8 cellular contexts compared by ENCODE assay signal in the genomic region with DNA sequence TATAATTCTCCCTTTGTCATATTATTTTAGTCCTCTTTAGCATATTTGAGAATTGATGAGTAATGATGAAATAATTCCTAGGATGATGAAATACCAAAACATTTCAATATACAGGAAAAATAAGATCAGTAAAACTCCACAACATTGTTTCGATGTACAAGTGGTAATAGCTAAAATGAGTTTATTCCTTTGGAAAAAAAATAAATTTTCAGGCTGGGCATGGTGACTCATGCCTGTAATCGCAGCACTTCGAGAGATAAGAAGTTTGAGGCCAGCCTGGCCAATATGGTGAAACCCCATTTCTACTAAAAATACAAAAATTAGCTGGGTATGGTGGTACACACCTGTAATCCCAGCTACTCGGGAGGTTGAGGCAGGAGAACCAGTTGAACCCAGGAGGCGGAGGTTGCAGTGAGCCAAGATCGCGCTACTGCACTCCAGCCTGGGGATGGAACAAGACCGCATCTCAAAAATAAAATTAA. TPM values are rescaled to one million over a fixed set of nuclear protein-coding genes. Genes with fewer than 3 reads are reported as not detected.
DNase-seq lines count a peak whose midpoint lies in the region; ATAC-seq and TF ChIP-seq lines count a peak whose summit lies in the region.
"Not testable (repeated sequence)": the region's sequence is repeated elsewhere in the genome, so short reads cannot be mapped to it uniquely, and the experiment has no call there.

No MANE protein-coding gene starts in this region.

- peaks cover 54% of the 10 kb centered on the region for H3K4me1 Mint-ChIP-seq in activated CD8-positive, alpha-beta T cell treated with anti-CD3 and anti-CD28 coated beads for 36 hours (ENCODE audit: low read depth)

- not testable (repeated sequence) for H3K9me3 ChIP-seq in HEK293 (ENCODE audit: control insufficient read depth, insufficient read depth, low read depth, low read length); RWPE2 (ENCODE audit: severe bottlenecking); smooth muscle cell (replicated peaks; ENCODE audit: low read depth)

- not testable (repeated sequence) for H3K9ac ChIP-seq in smooth muscle cell (ENCODE audit: low read depth)

- H3K79me2 ChIP-seq in ACC112 (ENCODE audit: control insufficient read depth, insufficient read depth, low read length, unreplicated experiment) = peaks cover 76% of the 10 kb centered on the region
- H3K79me2 ChIP-seq in smooth muscle cell (ENCODE audit: low read depth) = peaks cover 99% of the 10 kb centered on the region

- H3K27me3 Mint-ChIP-seq in activated CD8-positive, alpha-beta T cell treated with anti-CD3 and anti-CD28 coated beads for 36 hours = not testable (repeated sequence)

- intact Hi-C loops in activated CD8-positive, alpha-beta T cell treated with anti-CD3 and anti-CD28 coated beads for 36 hours (cut with micrococcal nuclease) = not testable (repeated sequence)

- TF ChIP-seq CTCF in HEK293 (tag by site-specific recombination; IDR thresholded peaks at IDR 0.05); RWPE2 (IDR thresholded peaks at IDR 0.05; ENCODE audit: poor library complexity, severe bottlenecking); activated CD8-positive, alpha-beta T cell treated with anti-CD3 and anti-CD28 coated beads for 36 hours (IDR thresholded peaks at IDR 0.05); astrocyte of the spinal cord (IDR thresholded peaks at IDR 0.05; ENCODE audit: low read depth, low read length); epithelial cell of esophagus (IDR thresholded peaks at IDR 0.05; ENCODE audit: insufficient read depth, low read depth, low read length, missing control alignments); foreskin keratinocyte (conservative IDR thresholded peaks at IDR 0.05); smooth muscle cell (IDR thresholded peaks at IDR 0.05; ENCODE audit: borderline replicate concordance, insufficient read depth, poor library complexity, severe bottlenecking): not testable (repeated sequence)

- H3K4me3 ChIP-seq in ACC112 (ENCODE audit: low read depth, low read length); HEK293 (ENCODE audit: low read depth, low read length); RWPE2 (ENCODE audit: severe bottlenecking); astrocyte of the spinal cord (ENCODE audit: low read depth, low read length); epithelial cell of esophagus (ENCODE audit: low read length); smooth muscle cell: not testable (repeated sequence)

- peak overlapping the region; percentile 69 for H3K27ac Mint-ChIP-seq in activated CD8-positive, alpha-beta T cell treated with anti-CD3 and anti-CD28 coated beads for 36 hours

- CTCF ChIA-PET in HEK293 (lab: Yijun Ruan, JAX) = interaction anchor here (0.6 kb wide), 1 partner anchor 9 kb away, joined by 3 read pairs; no protein-coding TSS in a partner anchor
- CTCF ChIA-PET in activated CD8-positive, alpha-beta T cell treated with anti-CD3 and anti-CD28 coated beads for 36 hours (lab: Charles Lee) = interaction anchor here (1.1 kb wide), 1 partner anchor 31 kb away, joined by 3 read pairs; no protein-coding TSS in a partner anchor

- peaks cover 100% of the 10 kb centered on the region for H4K20me1 ChIP-seq in smooth muscle cell (ENCODE audit: low read depth)

- H2AFZ ChIP-seq in ACC112 (ENCODE audit: low read length, unreplicated experiment); smooth muscle cell (ENCODE audit: low read depth): not testable (repeated sequence)

- H3K9me3 Mint-ChIP-seq in activated CD8-positive, alpha-beta T cell treated with anti-CD3 and anti-CD28 coated beads for 36 hours = not testable (repeated sequence)

- H3K27ac ChIP-seq in ACC112 (ENCODE audit: low read depth, low read length) = peak overlapping the region; percentile 46
- not testable (repeated sequence) for H3K27ac ChIP-seq in HEK293 (ENCODE audit: extremely low read depth, low read depth, low read length)
- H3K27ac ChIP-seq in RWPE2 (ENCODE audit: poor library complexity, severe bottlenecking) = peak overlapping the region; percentile 65
- peak overlapping the region; percentile 13 for H3K27ac ChIP-seq in foreskin keratinocyte
- peak overlapping the region; percentile 11 for H3K27ac ChIP-seq in smooth muscle cell (ENCODE audit: low read depth)

- peak; percentile 66 for ATAC-seq in RWPE2 (ENCODE audit: low read depth)
- ATAC-seq in activated CD8-positive, alpha-beta T cell treated with anti-CD3 and anti-CD28 coated beads for 36 hours; foreskin keratinocyte: not testable (repeated sequence)

- H3K4me3 Mint-ChIP-seq in activated CD8-positive, alpha-beta T cell treated with anti-CD3 and anti-CD28 coated beads for 36 hours = not testable (repeated sequence)

- H3F3A ChIP-seq in smooth muscle cell (ENCODE audit: low read depth) = not testable (repeated sequence)

- not testable (repeated sequence) for H3K4me2 ChIP-seq in smooth muscle cell

- not testable (repeated sequence) for DNase-seq in RWPE2 (ENCODE audit: low spot score); activated CD8-positive, alpha-beta T cell treated with anti-CD3 and anti-CD28 coated beads for 36 hours; smooth muscle cell (lab: John Stamatoyannopoulos, UW; ENCODE audit: unreplicated experiment)
- DNase-seq in astrocyte of the spinal cord (ENCODE audit: low read depth, low spot score) = peak; percentile 41
- peak; percentile 51 for DNase-seq in epithelial cell of esophagus (ENCODE audit: low read depth)
- peak in 1 of 2 donors; percentile 50 for DNase-seq in foreskin keratinocyte

- H3K27me3 ChIP-seq in ACC112 (ENCODE audit: insufficient read depth, low read length); RWPE2 (ENCODE audit: insufficient read depth, poor library complexity, severe bottlenecking); foreskin keratinocyte; smooth muscle cell (ENCODE audit: low read depth): not testable (repeated sequence)

- 67% methylated on average over 8 of the region's 8 CpGs for WGBS in smooth muscle cell (ENCODE audit: low lambda C conversion rate)

- peaks cover 15% of the 10 kb centered on the region for H3K4me1 ChIP-seq in ACC112 (ENCODE audit: control insufficient read depth, insufficient read depth, low read length, unreplicated experiment)
- H3K4me1 ChIP-seq in HEK293 (ENCODE audit: control insufficient read depth, insufficient read depth, low read length) = peaks cover 15% of the 10 kb centered on the region
- peaks cover 19% of the 10 kb centered on the region for H3K4me1 ChIP-seq in RWPE2 (ENCODE audit: insufficient read depth, poor library complexity, severe bottlenecking)
- H3K4me1 ChIP-seq in foreskin keratinocyte; smooth muscle cell (ENCODE audit: low read depth): not testable (repeated sequence)

- not testable (repeated sequence) for H3K36me3 ChIP-seq in ACC112 (ENCODE audit: insufficient read depth, low read length); smooth muscle cell (ENCODE audit: low read depth)
- peaks cover 10 to 19% of the 10 kb centered on the region in 2 experiments; a peak in 2 of 3 replicates for H3K36me3 ChIP-seq in HEK293 (ENCODE audit: control insufficient read depth in 2 of 2, insufficient read depth in 1 of 2, low read length in 2 of 2)
- H3K36me3 ChIP-seq in RWPE2 (ENCODE audit: low read depth) = peaks cover 40% of the 10 kb centered on the region

- H3K36me3 Mint-ChIP-seq in activated CD8-positive, alpha-beta T cell treated with anti-CD3 and anti-CD28 coated beads for 36 hours (ENCODE audit: low read depth) = peaks cover 41% of the 10 kb centered on the region

- POLR2A ChIA-PET in HEK293 (lab: Yijun Ruan, JAX) = interaction anchor here (0.8 kb wide), 1 partner anchor 10 kb away, joined by 3 read pairs; no protein-coding TSS in a partner anchor
- POLR2A ChIA-PET in activated CD8-positive, alpha-beta T cell treated with anti-CD3 and anti-CD28 coated beads for 36 hours (lab: Charles Lee) = interaction anchor here (0.7 to 1.8 kb wide), 5 partner anchors 10 to 135 kb away, joined by 3 to 5 read pairs (median 4); a partner anchor contains a TSS

- in situ Hi-C loops in astrocyte of the spinal cord (cut with HindIII; ENCODE audit: low sequenced_read_pairs) = not testable (repeated sequence)

TF ChIP-seq in HEK293, 187 proteins besides CTCF, POLR2A, EP300 and RAD21 (continues in another document):
- TF ChIP-seq ZEB2 (tag by site-specific recombination; IDR thresholded peaks at IDR 0.05) (0 out of 2 replicates have a peak, but pooled peaks have one; percentile 34), ZNF335 (tag by site-specific recombination; conservative IDR thresholded peaks at IDR 0.05) (peak; percentile 38; the same call in 1 of the 2 replicates), ZXDB (tag by site-specific recombination; IDR thresholded peaks at IDR 0.05) (peak; percentile 13; the same call in 1 of the 2 replicates), ZNF600 (tag by site-specific recombination; IDR thresholded peaks at IDR 0.05) (0 out of 2 replicates have a peak, but pooled peaks have one; percentile 32)
- TF ChIP-seq, protein P1, sequence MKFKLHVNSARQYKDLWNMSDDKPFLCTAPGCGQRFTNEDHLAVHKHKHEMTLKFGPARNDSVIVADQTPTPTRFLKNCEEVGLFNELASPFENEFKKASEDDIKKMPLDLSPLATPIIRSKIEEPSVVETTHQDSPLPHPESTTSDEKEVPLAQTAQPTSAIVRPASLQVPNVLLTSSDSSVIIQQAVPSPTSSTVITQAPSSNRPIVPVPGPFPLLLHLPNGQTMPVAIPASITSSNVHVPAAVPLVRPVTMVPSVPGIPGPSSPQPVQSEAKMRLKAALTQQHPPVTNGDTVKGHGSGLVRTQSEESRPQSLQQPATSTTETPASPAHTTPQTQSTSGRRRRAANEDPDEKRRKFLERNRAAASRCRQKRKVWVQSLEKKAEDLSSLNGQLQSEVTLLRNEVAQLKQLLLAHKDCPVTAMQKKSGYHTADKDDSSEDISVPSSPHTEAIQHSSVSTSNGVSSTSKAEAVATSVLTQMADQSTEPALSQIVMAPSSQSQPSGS (tag by site-specific recombination; IDR thresholded peaks at IDR 0.05; ENCODE audit: low read depth) = peak; percentile 74; the same call in 1 of the 2 replicates

RNA-seq across cellular contexts. Expression of a gene that starts 7.5 kb away (rescaled TPM):
- total RNA-seq in activated CD8-positive, alpha-beta T cell treated with anti-CD3 and anti-CD28 coated beads for 36 hours = 10 to 100 TPM; 67.5 to 72.4 TPM
- 30.2 and 31.6 TPM in 2 replicates for total RNA-seq in foreskin keratinocyte
- 6.6 and 9.0 TPM in 2 replicates for polyA plus RNA-seq in foreskin keratinocyte
- 25.5 and 40.7 TPM in 2 replicates for total RNA-seq in smooth muscle cell
- 12.0 and 12.2 TPM in 2 replicates for polyA plus RNA-seq in smooth muscle cell
